ENCODE assay signal across 13 cellular contexts in the genomic region with DNA sequence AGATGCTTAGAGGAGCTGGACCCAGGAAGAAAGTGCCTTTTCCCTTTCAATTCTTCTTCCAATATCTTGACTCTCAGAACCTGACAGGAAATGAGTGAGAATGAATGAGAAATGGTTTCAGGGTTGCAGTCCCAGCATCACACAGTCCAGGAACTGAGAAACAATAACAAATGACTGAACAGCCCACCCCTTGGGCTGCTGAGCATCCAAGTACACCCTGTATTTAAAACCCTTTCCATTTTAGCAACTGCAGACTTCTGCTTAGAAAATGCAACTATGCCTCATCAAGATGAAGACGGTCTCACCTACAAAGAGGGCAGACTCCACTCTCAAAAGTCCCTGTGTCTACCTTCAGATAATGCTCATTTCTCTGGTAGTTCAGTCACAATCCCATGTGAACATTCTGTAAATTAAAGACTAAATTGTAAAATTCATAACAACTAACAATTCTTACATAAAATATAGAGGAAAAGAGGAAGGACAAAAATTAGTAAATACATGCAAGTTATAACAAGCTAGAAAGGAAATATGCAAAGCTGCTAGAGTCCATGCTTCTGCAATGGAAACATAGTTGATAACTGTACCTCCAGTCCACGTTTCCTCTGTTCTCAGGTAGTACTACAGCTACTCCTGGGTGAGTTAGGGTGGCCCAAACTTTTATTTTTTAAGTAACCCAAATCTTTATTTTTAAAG.
A peak's percentile ranks its signal among the peaks of the same experiment; 100 is the strongest.
DNase-seq lines count a peak whose midpoint lies in the region; ATAC-seq and FAIRE-seq lines count a peak whose summit lies in the region.
"Had no signal": no experiment of that assay in that cellular context is flagged by ENCODE, and none has a peak within 500 bp of the region (broad histone marks: within the 10 kb centered on the region; RNA-seq: fewer than 3 reads in every experiment).

No MANE protein-coding gene starts in this region.

- no peak for FAIRE-seq in HTR-8/SVneo (lab: Jason Lieb, UNC)
- FAIRE-seq: RCC 7860, small intestine had no signal

- no peak for DNase-seq in kidney tubule cell (ENCODE audit: low spot score)
- no peak for DNase-seq in NCI-H2081 (lab: John Stamatoyannopoulos, UW)
- DNase-seq in activated naive CD4-positive, alpha-beta T cell treated with anti-CD3 and anti-CD28 coated beads, Interleukin-2, amount 50 U/mL, for 16 hours = no peak
- no peak for DNase-seq in HTR-8/SVneo (ENCODE audit: insufficient read length, low spot score)
- DNase-seq: activated naive CD8-positive, alpha-beta T cell treated with anti-CD3 and anti-CD28 coated beads, Interleukin-2, amount 50 U/mL, for 24 hours; DMS153; gastrocnemius medialis; small intestine had no signal

- peak; percentile 68 for ATAC-seq in GM18499 (IDR thresholded peaks at IDR 0.05; ENCODE audit: insufficient read depth, unreplicated experiment)
- ATAC-seq in GM19463 (IDR thresholded peaks at IDR 0.05; ENCODE audit: unreplicated experiment) = peak; percentile 77
- ATAC-seq in HG02840 (IDR thresholded peaks at IDR 0.05; ENCODE audit: low FRiP score, unreplicated experiment) = peak; percentile 80
- ATAC-seq in HG03460 (IDR thresholded peaks at IDR 0.05; ENCODE audit: unreplicated experiment) = peak; percentile 68
- ATAC-seq: activated naive CD8-positive, alpha-beta T cell treated with anti-CD3 and anti-CD28 coated beads, Interleukin-2, amount 50 U/mL, for 24 hours; gastrocnemius medialis had no signal
